ENCODE assay signal across 18 cellular contexts in the genomic region with DNA sequence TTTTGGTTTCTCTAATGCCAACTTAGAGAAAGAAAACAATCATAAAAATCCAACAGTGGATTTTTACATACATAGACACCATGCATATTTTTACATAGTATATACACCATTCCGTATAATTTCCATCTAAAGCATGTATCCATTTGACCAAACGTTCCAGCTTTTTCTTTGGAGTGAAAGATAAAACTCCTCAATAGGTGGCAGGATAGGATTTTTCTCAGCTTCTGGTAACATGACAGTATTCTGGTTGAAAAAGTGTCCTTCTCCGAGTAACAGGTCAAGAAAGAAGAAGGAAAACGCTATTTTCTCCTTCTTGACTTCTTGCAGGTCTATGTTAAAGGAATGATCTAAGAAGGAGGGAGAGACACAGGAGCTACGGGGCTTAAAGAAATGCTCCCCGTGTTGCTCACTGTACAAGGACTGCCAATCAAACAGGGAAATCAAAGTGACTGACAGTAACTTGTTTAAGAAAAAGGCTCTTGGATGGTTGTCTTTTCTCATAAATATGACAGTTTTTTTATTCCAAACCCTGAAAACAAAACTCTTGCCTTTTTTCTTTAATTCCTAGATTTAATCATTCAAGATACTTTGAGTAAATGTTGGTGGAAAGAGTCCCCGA.
"Had no signal": no experiment of that assay in that cellular context is flagged by ENCODE, and none has a peak within 500 bp of the region (broad histone marks: within the 10 kb centered on the region; RNA-seq: fewer than 3 reads in every experiment).

No MANE protein-coding gene starts in this region.

- DNase-seq: activated CD4-positive, alpha-beta T cell treated with anti-CD3 and anti-CD28 coated beads, Interleukin-2, amount 10 ng/mL, durations not matched to agents 24 days and 14 days; activated CD4-positive, CD25-positive, alpha-beta regulatory T cell; activated CD8-positive, alpha-beta T cell treated with anti-CD3 and anti-CD28 coated beads for 36 hours; activated naive CD4-positive, alpha-beta T cell treated with anti-CD3 and anti-CD28 coated beads for 36 hours; activated naive CD8-positive, alpha-beta T cell treated with anti-CD3 and anti-CD28 coated beads, Interleukin-2, amount 50 U/mL, for 24 hours; activated T-cell treated with anti-CD3 and anti-CD28 coated beads, Interleukin-2, amount 50 U/mL, for 4 hours; anterior cingulate cortex; brain microvascular endothelial cell; mesenchymal stem cell; naive thymus-derived CD4-positive, alpha-beta T cell; pancreas; right lobe of liver; small intestine; stimulated activated CD4-positive, alpha-beta T cell treated with anti-CD3 and anti-CD28 coated beads, Interleukin-4, amount 100 ng/mL, for 1 hour; stimulated activated naive CD8-positive, alpha-beta T cell treated with anti-CD3 and anti-CD28 coated beads, Interleukin-15, amount 100 ng/mL, for 72 hours; upper lobe of left lung had no signal

- H3K27me3 ChIP-seq: brain microvascular endothelial cell, right lobe of liver, upper lobe of left lung had no signal

- H3K36me3 ChIP-seq: brain microvascular endothelial cell, gastroesophageal sphincter, pancreas, right lobe of liver, upper lobe of left lung had no signal

- H3K4me3 ChIP-seq: coronary artery, gastroesophageal sphincter, pancreas, right lobe of liver, upper lobe of left lung had no signal

- H3K4me1 ChIP-seq: gastroesophageal sphincter, pancreas, right lobe of liver had no signal

- H3K9me3 ChIP-seq: gastroesophageal sphincter, pancreas, right lobe of liver, upper lobe of left lung had no signal

- ATAC-seq: activated CD8-positive, alpha-beta T cell treated with anti-CD3 and anti-CD28 coated beads for 36 hours; activated naive CD8-positive, alpha-beta T cell treated with anti-CD3 and anti-CD28 coated beads, Interleukin-2, amount 50 U/mL, for 24 hours; activated T-cell treated with anti-CD3 and anti-CD28 coated beads, Interleukin-2, amount 50 U/mL, for 4 hours; gastroesophageal sphincter; naive thymus-derived CD4-positive, alpha-beta T cell; pancreas; stimulated activated naive CD8-positive, alpha-beta T cell treated with anti-CD3 and anti-CD28 coated beads, Interleukin-15, amount 100 ng/mL, for 72 hours had no signal

- H3K27ac ChIP-seq: brain microvascular endothelial cell, coronary artery, gastroesophageal sphincter, pancreas, right lobe of liver, upper lobe of left lung had no signal
